In the genomic region with DNA sequence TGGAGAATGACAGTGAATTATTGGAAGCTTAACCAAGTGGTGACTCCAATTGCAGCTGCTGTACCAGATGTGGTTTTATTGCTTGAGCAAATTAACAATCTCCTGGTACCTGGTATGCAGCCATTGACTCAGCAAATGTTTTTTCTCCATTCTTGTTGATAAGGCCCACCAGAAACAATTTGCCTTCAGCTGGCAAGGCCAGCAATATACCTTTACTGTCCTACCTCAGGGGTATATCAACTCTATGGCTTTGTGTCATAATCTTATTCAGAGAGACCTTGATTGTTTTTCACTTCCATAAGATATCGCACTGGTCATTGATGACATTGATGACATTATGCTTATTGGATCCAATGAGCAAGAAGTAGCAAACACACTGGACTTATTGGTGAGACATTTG, we compare ENCODE assay signal across 3 cellular contexts.
DNase-seq lines count a peak whose midpoint lies in the region; TF ChIP-seq lines count a peak whose summit lies in the region.
"Not testable (repeated sequence)": the region's sequence is repeated elsewhere in the genome, so short reads cannot be mapped to it uniquely, and the experiment has no call there.

No MANE protein-coding gene starts in this region.

- not testable (repeated sequence) for H3K27ac ChIP-seq in HEK293 (ENCODE audit: extremely low read depth, low read depth, low read length)

- not testable (repeated sequence) for H3K4me1 ChIP-seq in HEK293 (ENCODE audit: control insufficient read depth, insufficient read depth, low read length)

- CTCF ChIA-PET in HEK293 (lab: Yijun Ruan, JAX), result not testable (repeated sequence)

- H3K36me3 ChIP-seq in HEK293 (ENCODE audit: control insufficient read depth in 2 of 2, insufficient read depth in 1 of 2, low read length in 2 of 2), result not testable (repeated sequence)

- H3K4me3 ChIP-seq in HEK293 (ENCODE audit: low read depth, low read length), result not testable (repeated sequence)

- DNase-seq in NCI-H69 (lab: John Stamatoyannopoulos, UW), result peak; percentile 7
- peak; percentile 1 for DNase-seq in islet precursor cell

- H3K9me3 ChIP-seq in HEK293 (ENCODE audit: control insufficient read depth, insufficient read depth, low read depth, low read length), result not testable (repeated sequence)

- POLR2A ChIA-PET in HEK293 (lab: Yijun Ruan, JAX), result not testable (repeated sequence)

- TF ChIP-seq CTCF in HEK293 (tag by site-specific recombination; IDR thresholded peaks at IDR 0.05), result not testable (repeated sequence)

TF ChIP-seq in HEK293, 187 proteins besides CTCF, POLR2A, EP300 and RAD21:
- peak; percentile 92 for TF ChIP-seq ZNF157 (tag by site-specific recombination; IDR thresholded peaks at IDR 0.05)
